18 cellular contexts compared by ENCODE assay signal in the genomic region with DNA sequence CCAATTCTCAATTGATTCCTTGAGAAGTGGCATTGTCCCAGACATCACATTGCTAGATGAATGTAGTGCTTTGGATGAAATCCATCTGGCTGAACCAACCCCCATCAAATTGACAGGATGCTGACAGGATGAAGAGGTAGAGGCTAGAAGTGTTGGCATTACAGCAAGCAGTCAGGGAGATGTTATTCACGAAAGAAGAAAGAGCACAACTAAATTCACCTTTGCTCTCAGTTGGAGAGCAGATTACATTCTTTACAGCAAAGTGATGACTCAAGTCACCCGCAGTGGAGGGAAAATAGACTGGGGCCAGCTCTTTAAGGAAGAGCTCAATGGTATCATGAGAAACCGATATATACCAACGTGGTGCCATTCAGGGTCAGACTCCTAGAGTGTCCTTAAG.
DNase-seq lines count a peak whose midpoint lies in the region; ATAC-seq and TF ChIP-seq lines count a peak whose summit lies in the region.
"Had no signal": no experiment of that assay in that cellular context is flagged by ENCODE, and none has a peak within 500 bp of the region (broad histone marks: within the 10 kb centered on the region; RNA-seq: fewer than 3 reads in every experiment).

No MANE protein-coding gene starts in this region.

- H3K4me1 ChIP-seq in PC-9 (replicated peaks; ENCODE audit: insufficient read depth) (peaks cover 33% of the 10 kb centered on the region), mucosa of descending colon (ENCODE audit: low read depth) (no peaks in the 10 kb centered on the region)
- H3K4me1 ChIP-seq: BLaER1 had no signal

- H3K4me2 ChIP-seq in PC-9, result no peak overlapping the region
- H3K4me2 ChIP-seq: BLaER1 had no signal

- intact Hi-C loops in PC-9 (cut with micrococcal nuclease; ENCODE audit: unreplicated experiment) (no loop called here), mucosa of descending colon (cut with DNase I, micrococcal nuclease) (no loop called here)

- CTCF ChIA-PET in PC-9 (lab: Charles Lee), result no interaction called here

- no peaks in the 10 kb centered on the region for H3K27me3 ChIP-seq in PC-9 (ENCODE audit: insufficient read depth, low read depth)
- H3K27me3 ChIP-seq: BLaER1, tibial artery had no signal

- no peak overlapping the region for H2AFZ ChIP-seq in PC-9

- no peaks in the 10 kb centered on the region for H4K20me1 ChIP-seq in PC-9 (ENCODE audit: insufficient read depth)
- H4K20me1 ChIP-seq: BLaER1 had no signal

- H3K4me3 ChIP-seq in PC-9 (no peak overlapping the region), fibroblast of mammary gland (ENCODE audit: control insufficient read depth, low read depth, low read length) (no peak overlapping the region), mucosa of descending colon (no peak overlapping the region)
- H3K4me3 ChIP-seq: BLaER1, K562, tibial artery had no signal

- H3K27ac ChIP-seq in PC-9, result no peak overlapping the region
- H3K27ac ChIP-seq: BLaER1, HL-60, tibial artery had no signal

- H3K79me2 ChIP-seq in PC-9 (ENCODE audit: low read depth), result no peaks in the 10 kb centered on the region

- peak; percentile 16 for ATAC-seq in mucosa of descending colon
- ATAC-seq: K562; stimulated activated naive B cell treated with anti-CD40 and anti-IgM and Interleukin-4, amounts not matched to agents 10 μg/mL and 1 μg/mL and 100 μg/mL, for 72 hours; T-helper 17 cell had no signal

- no peaks in the 10 kb centered on the region for H3K9me2 ChIP-seq in PC-9 (ENCODE audit: insufficient read depth)

- TF ChIP-seq CTCF in PC-9 (conservative IDR thresholded peaks at IDR 0.05), result no peak
- TF ChIP-seq CTCF in fibroblast of mammary gland (conservative IDR thresholded peaks at IDR 0.05; ENCODE audit: control insufficient read depth, insufficient read depth, low read depth, low read length), result no peak
- no peak for TF ChIP-seq CTCF in mucosa of descending colon (IDR thresholded peaks at IDR 0.05)

- POLR2A ChIA-PET in PC-9 (lab: Charles Lee; ENCODE audit: unreplicated experiment), result interaction anchor here (0.6 kb wide), 1 partner anchor 291 kb away, joined by 5 read pairs; no protein-coding TSS in a partner anchor

- H3K36me3 ChIP-seq in PC-9 (ENCODE audit: low read depth), result no peaks in the 10 kb centered on the region
- no peaks in the 10 kb centered on the region for H3K36me3 ChIP-seq in mucosa of descending colon (ENCODE audit: low read depth)
- H3K36me3 ChIP-seq: BLaER1, tibial artery had no signal

- H3F3A ChIP-seq in PC-9 (ENCODE audit: insufficient read depth, low read depth), result no peaks in the 10 kb centered on the region

- H3K9me3 ChIP-seq in PC-9 (ENCODE audit: insufficient read depth, low read depth) (no peaks in the 10 kb centered on the region), mucosa of descending colon (no peaks in the 10 kb centered on the region)
- H3K9me3 ChIP-seq: BLaER1, tibial artery had no signal

- DNase-seq in H4 (ENCODE audit: low spot score) (peak; percentile 16), PC-9 (peak; percentile 12 to 61), fibroblast of mammary gland (ENCODE audit: low read depth) (peak; percentile 67), mucosa of descending colon (no peak), NCI-H1694 treated with DMSO at 0.1 percent for 48 hours (lab: John Stamatoyannopoulos, UW) (no peak), NOMO-1 treated with DMSO at 0.1 percent for 48 hours (lab: John Stamatoyannopoulos, UW; ENCODE audit: unreplicated experiment) (no peak), AG20443 (ENCODE audit: low spot score) (no peak)
- no peak for DNase-seq in stimulated activated CD4-positive, alpha-beta T cell treated with anti-CD3 and anti-CD28 coated beads, Interleukin-4, amount 100 ng/mL, for 24 hours
- DNase-seq: activated CD4-positive, CD25-positive, alpha-beta regulatory T cell; NCI-H1092 treated with DMSO at 0.1 percent for 48 hours; NCI-H2171 treated with DMSO at 0.1 percent for 48 hours; nephron progenitor cell; stimulated activated naive B cell treated with anti-CD40 and anti-IgM and Interleukin-4, amounts not matched to agents 10 μg/mL and 1 μg/mL and 100 μg/mL, for 72 hours; T-helper 17 cell; tibial artery had no signal

- no TSS peak for BruUV-seq in PC-9 (replicated peaks; lab: Mats Ljungman, UMichigan)

Comparison
In these comparisons a context has a peak if more than half of its experiments do, and no peak if none do; other contexts are left out.
1. DNase-seq: peak in H4 (single experiment), PC-9 (2 of 2) and fibroblast of mammary gland (single experiment); none in mucosa of descending colon (0 of 3), stimulated activated CD4-positive, alpha-beta T cell treated with anti-CD3 and anti-CD28 coated beads, Interleukin-4, amount 100 ng/mL, for 24 hours (single experiment), NCI-H1694 treated with DMSO at 0.1 percent for 48 hours (single experiment), NOMO-1 treated with DMSO at 0.1 percent for 48 hours (single experiment) and AG20443 (single experiment).